Comparison of ENCODE assay signal across 1 cellular context in genomic region chr3:68997887-68998286, GRCh38.
A peak's percentile ranks its signal among the peaks of the same experiment; 100 is the strongest.
TF ChIP-seq lines count a peak whose summit lies in the region.

No MANE protein-coding gene starts in this region.

TF ChIP-seq in GM12878, 131 proteins besides CTCF, POLR2A, EP300 and RAD21 (continued from another document and continues in another):
- no peak for TF ChIP-seq BCL3 (IDR thresholded peaks at IDR 0.05; ENCODE audit: borderline replicate concordance, insufficient read depth, low read depth, low read length, poor library complexity, severe bottlenecking)
- no peak for TF ChIP-seq MYB (IDR thresholded peaks at IDR 0.05; ENCODE audit: borderline replicate concordance, low read depth, low read length)
- no peak for TF ChIP-seq ZBED1 (IDR thresholded peaks at IDR 0.05; ENCODE audit: borderline replicate concordance)
- TF ChIP-seq SIX5 (IDR thresholded peaks at IDR 0.05; ENCODE audit: low read depth, low read length, severe bottlenecking) = no peak
- peak; percentile 61; the same call in 1 of the 2 replicates for TF ChIP-seq BMI1 (IDR thresholded peaks at IDR 0.05; ENCODE audit: borderline replicate concordance)
- no peak for TF ChIP-seq PML (IDR thresholded peaks at IDR 0.05; ENCODE audit: low read length)
- TF ChIP-seq MTA2 (IDR thresholded peaks at IDR 0.05; ENCODE audit: low read depth) = peak; percentile 95
- no peak for TF ChIP-seq CHD2 (IDR thresholded peaks at IDR 0.05; ENCODE audit: borderline replicate concordance, low read depth, low read length)
- TF ChIP-seq KLF5 (IDR thresholded peaks at IDR 0.05; ENCODE audit: partially characterized antibody) = no peak
- TF ChIP-seq SUZ12 (IDR thresholded peaks at IDR 0.05; ENCODE audit: unreplicated experiment) = no peak
- TF ChIP-seq SKIL (IDR thresholded peaks at IDR 0.05; ENCODE audit: low read depth, poor library complexity, severe bottlenecking) = no peak
- TF ChIP-seq ATF3 (IDR thresholded peaks at IDR 0.05; ENCODE audit: borderline replicate concordance, extremely low read depth, low read depth, low read length) = no peak
- TF ChIP-seq MAX (IDR thresholded peaks at IDR 0.05; ENCODE audit: low read depth, low read length) = no peak
- TF ChIP-seq IRF4 (IDR thresholded peaks at IDR 0.05; ENCODE audit: low read depth, low read length) = no peak
- no peak for TF ChIP-seq MEF2B (IDR thresholded peaks at IDR 0.05; ENCODE audit: partially characterized antibody, poor library complexity, severe bottlenecking)
- TF ChIP-seq DPF2 (IDR thresholded peaks at IDR 0.05) = peak; percentile 85
- no peak for TF ChIP-seq FOS (IDR thresholded peaks at IDR 0.05; ENCODE audit: borderline replicate concordance, extremely low read depth, insufficient read length)
- no peak for TF ChIP-seq NR2C2 (IDR thresholded peaks at IDR 0.05; ENCODE audit: borderline replicate concordance, control insufficient read depth, insufficient read length, low read depth)
- TF ChIP-seq SREBF1 (IDR thresholded peaks at IDR 0.05; ENCODE audit: low read length) = no peak
- 0 out of 2 replicates have a peak, but pooled peaks have one; percentile 16 for TF ChIP-seq JUNB (IDR thresholded peaks at IDR 0.05)
- no peak for TF ChIP-seq POLR2AphosphoS5 (IDR thresholded peaks at IDR 0.05; ENCODE audit: low read length)
- no peak for TF ChIP-seq FOXM1 (IDR thresholded peaks at IDR 0.05; ENCODE audit: low read depth, low read length)
- TF ChIP-seq, protein P1, sequence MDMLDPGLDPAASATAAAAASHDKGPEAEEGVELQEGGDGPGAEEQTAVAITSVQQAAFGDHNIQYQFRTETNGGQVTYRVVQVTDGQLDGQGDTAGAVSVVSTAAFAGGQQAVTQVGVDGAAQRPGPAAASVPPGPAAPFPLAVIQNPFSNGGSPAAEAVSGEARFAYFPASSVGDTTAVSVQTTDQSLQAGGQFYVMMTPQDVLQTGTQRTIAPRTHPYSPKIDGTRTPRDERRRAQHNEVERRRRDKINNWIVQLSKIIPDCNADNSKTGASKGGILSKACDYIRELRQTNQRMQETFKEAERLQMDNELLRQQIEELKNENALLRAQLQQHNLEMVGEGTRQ (IDR thresholded peaks at IDR 0.05; ENCODE audit: borderline replicate concordance, low read depth, low read length) = no peak
- TF ChIP-seq ZNF622 (IDR thresholded peaks at IDR 0.05) = no peak
- no peak for TF ChIP-seq POLR2AphosphoS2 (IDR thresholded peaks at IDR 0.05; ENCODE audit: low read depth, low read length)
- no peak for TF ChIP-seq ZBTB11 (CRISPR knock-in tag; IDR thresholded peaks at IDR 0.05)
- no peak for TF ChIP-seq TBL1XR1 (IDR thresholded peaks at IDR 0.05; ENCODE audit: low read depth, low read length)
- TF ChIP-seq NR2F1 (conservative IDR thresholded peaks at IDR 0.05) = 0 out of 2 replicates have a peak, but pooled peaks have one; percentile 28
- no peak for TF ChIP-seq ZNF687 (IDR thresholded peaks at IDR 0.05)
- no peak for TF ChIP-seq PBX3 (IDR thresholded peaks at IDR 0.05; ENCODE audit: insufficient replicate concordance, low read depth, low read length)
- TF ChIP-seq, protein P2, sequence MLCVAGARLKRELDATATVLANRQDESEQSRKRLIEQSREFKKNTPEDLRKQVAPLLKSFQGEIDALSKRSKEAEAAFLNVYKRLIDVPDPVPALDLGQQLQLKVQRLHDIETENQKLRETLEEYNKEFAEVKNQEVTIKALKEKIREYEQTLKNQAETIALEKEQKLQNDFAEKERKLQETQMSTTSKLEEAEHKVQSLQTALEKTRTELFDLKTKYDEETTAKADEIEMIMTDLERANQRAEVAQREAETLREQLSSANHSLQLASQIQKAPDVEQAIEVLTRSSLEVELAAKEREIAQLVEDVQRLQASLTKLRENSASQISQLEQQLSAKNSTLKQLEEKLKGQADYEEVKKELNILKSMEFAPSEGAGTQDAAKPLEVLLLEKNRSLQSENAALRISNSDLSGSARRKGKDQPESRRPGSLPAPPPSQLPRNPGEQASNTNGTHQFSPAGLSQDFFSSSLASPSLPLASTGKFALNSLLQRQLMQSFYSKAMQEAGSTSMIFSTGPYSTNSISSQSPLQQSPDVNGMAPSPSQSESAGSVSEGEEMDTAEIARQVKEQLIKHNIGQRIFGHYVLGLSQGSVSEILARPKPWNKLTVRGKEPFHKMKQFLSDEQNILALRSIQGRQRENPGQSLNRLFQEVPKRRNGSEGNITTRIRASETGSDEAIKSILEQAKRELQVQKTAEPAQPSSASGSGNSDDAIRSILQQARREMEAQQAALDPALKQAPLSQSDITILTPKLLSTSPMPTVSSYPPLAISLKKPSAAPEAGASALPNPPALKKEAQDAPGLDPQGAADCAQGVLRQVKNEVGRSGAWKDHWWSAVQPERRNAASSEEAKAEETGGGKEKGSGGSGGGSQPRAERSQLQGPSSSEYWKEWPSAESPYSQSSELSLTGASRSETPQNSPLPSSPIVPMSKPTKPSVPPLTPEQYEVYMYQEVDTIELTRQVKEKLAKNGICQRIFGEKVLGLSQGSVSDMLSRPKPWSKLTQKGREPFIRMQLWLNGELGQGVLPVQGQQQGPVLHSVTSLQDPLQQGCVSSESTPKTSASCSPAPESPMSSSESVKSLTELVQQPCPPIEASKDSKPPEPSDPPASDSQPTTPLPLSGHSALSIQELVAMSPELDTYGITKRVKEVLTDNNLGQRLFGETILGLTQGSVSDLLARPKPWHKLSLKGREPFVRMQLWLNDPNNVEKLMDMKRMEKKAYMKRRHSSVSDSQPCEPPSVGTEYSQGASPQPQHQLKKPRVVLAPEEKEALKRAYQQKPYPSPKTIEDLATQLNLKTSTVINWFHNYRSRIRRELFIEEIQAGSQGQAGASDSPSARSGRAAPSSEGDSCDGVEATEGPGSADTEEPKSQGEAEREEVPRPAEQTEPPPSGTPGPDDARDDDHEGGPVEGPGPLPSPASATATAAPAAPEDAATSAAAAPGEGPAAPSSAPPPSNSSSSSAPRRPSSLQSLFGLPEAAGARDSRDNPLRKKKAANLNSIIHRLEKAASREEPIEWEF (IDR thresholded peaks at IDR 0.05; ENCODE audit: insufficient replicate concordance, low read depth, low read length) = no peak
- no peak for TF ChIP-seq RELB (IDR thresholded peaks at IDR 0.05; ENCODE audit: low read depth)
- TF ChIP-seq ZSCAN29 (IDR thresholded peaks at IDR 0.05) = no peak
- no peak for TF ChIP-seq LARP7 (IDR thresholded peaks at IDR 0.05)
- TF ChIP-seq, protein P3, sequence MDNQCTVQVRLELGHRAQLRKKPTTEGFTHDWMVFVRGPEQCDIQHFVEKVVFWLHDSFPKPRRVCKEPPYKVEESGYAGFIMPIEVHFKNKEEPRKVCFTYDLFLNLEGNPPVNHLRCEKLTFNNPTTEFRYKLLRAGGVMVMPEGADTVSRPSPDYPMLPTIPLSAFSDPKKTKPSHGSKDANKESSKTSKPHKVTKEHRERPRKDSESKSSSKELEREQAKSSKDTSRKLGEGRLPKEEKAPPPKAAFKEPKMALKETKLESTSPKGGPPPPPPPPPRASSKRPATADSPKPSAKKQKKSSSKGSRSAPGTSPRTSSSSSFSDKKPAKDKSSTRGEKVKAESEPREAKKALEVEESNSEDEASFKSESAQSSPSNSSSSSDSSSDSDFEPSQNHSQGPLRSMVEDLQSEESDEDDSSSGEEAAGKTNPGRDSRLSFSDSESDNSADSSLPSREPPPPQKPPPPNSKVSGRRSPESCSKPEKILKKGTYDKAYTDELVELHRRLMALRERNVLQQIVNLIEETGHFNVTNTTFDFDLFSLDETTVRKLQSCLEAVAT (IDR thresholded peaks at IDR 0.05) = peak; percentile 75; the same call in 1 of the 2 replicates
